ENCODE assay signal across 1 cellular context in genomic region chr3:187997946-187998561, GRCh38.
TF ChIP-seq lines count a peak whose summit lies in the region.

No MANE protein-coding gene starts in this region.

TF ChIP-seq in HepG2, 621 proteins besides CTCF, POLR2A, EP300 and RAD21 (continued from another document and continues in another):
- TF ChIP-seq ZNF362 (CRISPR knock-in tag; IDR thresholded peaks at IDR 0.05; ENCODE audit: borderline replicate concordance) (peak; percentile 99), AGO2 (optimal IDR thresholded peaks at IDR 0.05; ENCODE audit: low read depth, low read length) (no peak), ZNF790 (CRISPR knock-in tag; IDR thresholded peaks at IDR 0.05; ENCODE audit: borderline replicate concordance) (no peak), GATA4 (IDR thresholded peaks at IDR 0.05; ENCODE audit: borderline replicate concordance, low read depth) (peak; percentile 83; the same call in 1 of the 2 replicates), ZNF333 (CRISPR knock-in tag; IDR thresholded peaks at IDR 0.05; ENCODE audit: borderline replicate concordance) (no peak), MXD1 (CRISPR knock-in tag; IDR thresholded peaks at IDR 0.05) (no peak), MBNL3 (CRISPR knock-in tag; conservative IDR thresholded peaks at IDR 0.05) (no peak), ATF1 (CRISPR knock-in tag; IDR thresholded peaks at IDR 0.05) (peak; percentile 69), HOXA7 (CRISPR knock-in tag; IDR thresholded peaks at IDR 0.05) (no peak), AFF4 (CRISPR knock-in tag; IDR thresholded peaks at IDR 0.05) (no peak), KDM6A (CRISPR knock-in tag; IDR thresholded peaks at IDR 0.05; ENCODE audit: low read depth) (peak; percentile 88), ETV6 (CRISPR knock-in tag; conservative IDR thresholded peaks at IDR 0.05) (no peak), ZNF292 (CRISPR knock-in tag; IDR thresholded peaks at IDR 0.05; ENCODE audit: borderline replicate concordance, low read depth) (no peak), LBX2 (CRISPR knock-in tag; IDR thresholded peaks at IDR 0.05; ENCODE audit: borderline replicate concordance) (no peak), ZNF7 (CRISPR knock-in tag; IDR thresholded peaks at IDR 0.05) (no peak), HNRNPUL1 (IDR thresholded peaks at IDR 0.05; ENCODE audit: low read depth, low read length) (no peak), IRF9 (CRISPR knock-in tag; IDR thresholded peaks at IDR 0.05; ENCODE audit: borderline replicate concordance) (no peak), ZFY (CRISPR knock-in tag; IDR thresholded peaks at IDR 0.05) (no peak; the same call in 1 of the 2 replicates), ZNF329 (CRISPR knock-in tag; IDR thresholded peaks at IDR 0.05; ENCODE audit: low read depth) (no peak), ZNF431 (CRISPR knock-in tag; IDR thresholded peaks at IDR 0.05; ENCODE audit: borderline replicate concordance, low read depth) (peak; percentile 33; the same call in 1 of the 2 replicates), MIER2 (CRISPR knock-in tag; IDR thresholded peaks at IDR 0.05) (no peak), ZNF746 (CRISPR knock-in tag; IDR thresholded peaks at IDR 0.05) (peak; percentile 65; the same call in 1 of the 2 replicates), SMARCE1 (IDR thresholded peaks at IDR 0.05; ENCODE audit: borderline replicate concordance) (no peak), AKAP8 (CRISPR knock-in tag; IDR thresholded peaks at IDR 0.05) (no peak), ZNF232 (CRISPR knock-in tag; IDR thresholded peaks at IDR 0.05; ENCODE audit: borderline replicate concordance) (peak; percentile 23; the same call in 1 of the 2 replicates), DMTF1 (CRISPR knock-in tag; IDR thresholded peaks at IDR 0.05) (no peak), ZNF160 (CRISPR knock-in tag; IDR thresholded peaks at IDR 0.05) (no peak), ZNF275 (CRISPR knock-in tag; IDR thresholded peaks at IDR 0.05; ENCODE audit: borderline replicate concordance) (no peak), GZF1 (CRISPR knock-in tag; IDR thresholded peaks at IDR 0.05) (no peak), TOE1 (CRISPR knock-in tag; IDR thresholded peaks at IDR 0.05) (0 out of 2 replicates have a peak, but pooled peaks have one; percentile 10), HNRNPLL (IDR thresholded peaks at IDR 0.05; ENCODE audit: low read depth, low read length, poor library complexity, severe bottlenecking) (no peak), JARID2 (CRISPR knock-in tag; IDR thresholded peaks at IDR 0.05; ENCODE audit: insufficient replicate concordance) (no peak), ZNF350 (CRISPR knock-in tag; IDR thresholded peaks at IDR 0.05; ENCODE audit: borderline replicate concordance, low read depth) (peak; percentile 39; the same call in 1 of the 2 replicates), CBFB (CRISPR knock-in tag; IDR thresholded peaks at IDR 0.05) (peak; percentile 32; the same call in 1 of the 2 replicates), FOXO4 (CRISPR knock-in tag; conservative IDR thresholded peaks at IDR 0.05) (no peak), ZGPAT (CRISPR knock-in tag; IDR thresholded peaks at IDR 0.05) (peak; percentile 92), ISX (CRISPR knock-in tag; conservative IDR thresholded peaks at IDR 0.05) (no peak), DRAP1 (CRISPR knock-in tag; IDR thresholded peaks at IDR 0.05) (no peak), ZBTB37 (CRISPR knock-in tag; IDR thresholded peaks at IDR 0.05) (peak; percentile 92), ZNF501 (CRISPR knock-in tag; IDR thresholded peaks at IDR 0.05) (peak; percentile 41; the same call in 1 of the 2 replicates), ELF1 (CRISPR knock-in tag; IDR thresholded peaks at IDR 0.05) (no peak; the same call in 1 of the 2 replicates), ZBTB21 (CRISPR knock-in tag; IDR thresholded peaks at IDR 0.05) (no peak), ZSCAN20 (CRISPR knock-in tag; IDR thresholded peaks at IDR 0.05; ENCODE audit: borderline replicate concordance) (0 out of 2 replicates have a peak, but pooled peaks have one; percentile 77), FOXA3 (CRISPR knock-in tag; IDR thresholded peaks at IDR 0.05) (peak; percentile 95), ZNF10 (CRISPR knock-in tag; IDR thresholded peaks at IDR 0.05; ENCODE audit: borderline replicate concordance, low read depth) (no peak), ZSCAN29 (CRISPR knock-in tag; conservative IDR thresholded peaks at IDR 0.05) (peak; percentile 85), MXI1 (IDR thresholded peaks at IDR 0.05; ENCODE audit: borderline replicate concordance, low read depth, low read length) (peak; percentile 62; the same call in 2 of the 3 replicates), ZNF691 (CRISPR knock-in tag; IDR thresholded peaks at IDR 0.05; ENCODE audit: borderline replicate concordance, low read depth) (peak; percentile 100), PBX3 (CRISPR knock-in tag; IDR thresholded peaks at IDR 0.05; ENCODE audit: borderline replicate concordance) (no peak)
